In the genomic region with DNA sequence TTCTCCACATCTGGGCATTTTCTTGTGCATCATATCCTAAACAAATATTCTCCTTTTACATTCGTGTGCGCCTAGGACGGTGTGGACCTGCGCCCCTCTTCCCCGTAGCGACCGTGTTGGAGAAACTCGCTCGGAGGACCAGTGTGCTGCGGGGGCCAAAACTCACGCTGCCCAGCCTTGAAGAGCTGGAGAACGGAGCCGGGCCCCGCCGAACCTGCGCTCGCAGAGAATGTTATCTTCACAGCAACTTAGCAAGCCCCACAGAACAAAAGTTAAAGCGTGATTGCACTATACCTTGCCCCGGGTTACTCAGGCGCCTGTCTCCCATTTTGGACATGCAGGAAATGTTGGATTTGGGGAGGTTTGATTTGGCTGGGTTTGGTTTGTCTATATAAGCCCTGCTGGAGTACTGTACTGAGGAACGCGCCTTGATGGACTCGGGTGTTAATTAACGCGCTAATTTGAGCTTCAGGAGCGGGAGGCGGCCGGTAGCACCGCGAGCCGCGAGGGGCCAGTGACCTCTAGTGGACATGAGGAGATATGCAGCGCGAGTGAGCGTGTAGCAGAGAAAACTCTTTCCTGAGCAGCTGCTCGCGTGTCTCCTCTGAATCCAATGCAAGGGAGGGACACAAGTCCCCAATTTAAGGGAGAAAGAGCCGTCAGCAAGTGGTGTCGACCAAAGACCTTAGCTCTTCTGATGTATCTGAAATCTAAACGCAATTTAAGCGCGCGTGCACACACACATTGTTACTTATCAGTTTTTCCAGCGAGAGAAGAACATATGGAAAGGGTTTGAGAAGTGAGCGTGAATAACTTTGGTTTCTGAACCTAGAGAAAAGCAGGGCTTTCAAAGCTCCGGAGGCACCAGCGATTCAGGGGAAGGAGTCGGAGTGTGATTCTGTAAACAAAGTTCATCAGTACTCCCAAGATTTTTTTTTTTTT, we compare ENCODE assay signal across 1 cellular context.
TF ChIP-seq lines count a peak whose summit lies in the region.

No MANE protein-coding gene starts in this region.

TF ChIP-seq in HepG2, 621 proteins besides CTCF, POLR2A, EP300 and RAD21 (continued from another document):
- TF ChIP-seq NRL (CRISPR knock-in tag; IDR thresholded peaks at IDR 0.05; ENCODE audit: borderline replicate concordance) (no peak), ZNF782 (CRISPR knock-in tag; IDR thresholded peaks at IDR 0.05; ENCODE audit: borderline replicate concordance) (0 out of 2 replicates have a peak, but pooled peaks have one; percentile 66), SALL1 (CRISPR knock-in tag; IDR thresholded peaks at IDR 0.05) (peak; percentile 9; the same call in 1 of the 2 replicates), REPIN1 (CRISPR knock-in tag; IDR thresholded peaks at IDR 0.05; ENCODE audit: borderline replicate concordance, low read depth) (peak; percentile 32; the same call in 1 of the 2 replicates), KDM2A (CRISPR knock-in tag; IDR thresholded peaks at IDR 0.05; ENCODE audit: borderline replicate concordance, low read depth) (peak; percentile 81; the same call in 1 of the 2 replicates), ATF7-NPFF (CRISPR knock-in tag; IDR thresholded peaks at IDR 0.05; ENCODE audit: low read depth) (0 out of 2 replicates have a peak, but pooled peaks have one; percentile 38)
- TF ChIP-seq, protein P1, sequence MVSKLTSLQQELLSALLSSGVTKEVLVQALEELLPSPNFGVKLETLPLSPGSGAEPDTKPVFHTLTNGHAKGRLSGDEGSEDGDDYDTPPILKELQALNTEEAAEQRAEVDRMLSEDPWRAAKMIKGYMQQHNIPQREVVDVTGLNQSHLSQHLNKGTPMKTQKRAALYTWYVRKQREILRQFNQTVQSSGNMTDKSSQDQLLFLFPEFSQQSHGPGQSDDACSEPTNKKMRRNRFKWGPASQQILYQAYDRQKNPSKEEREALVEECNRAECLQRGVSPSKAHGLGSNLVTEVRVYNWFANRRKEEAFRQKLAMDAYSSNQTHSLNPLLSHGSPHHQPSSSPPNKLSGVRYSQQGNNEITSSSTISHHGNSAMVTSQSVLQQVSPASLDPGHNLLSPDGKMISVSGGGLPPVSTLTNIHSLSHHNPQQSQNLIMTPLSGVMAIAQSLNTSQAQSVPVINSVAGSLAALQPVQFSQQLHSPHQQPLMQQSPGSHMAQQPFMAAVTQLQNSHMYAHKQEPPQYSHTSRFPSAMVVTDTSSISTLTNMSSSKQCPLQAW (CRISPR knock-in tag; IDR thresholded peaks at IDR 0.05): peak; percentile 25; the same call in 1 of the 2 replicates
- TF ChIP-seq, protein P2, sequence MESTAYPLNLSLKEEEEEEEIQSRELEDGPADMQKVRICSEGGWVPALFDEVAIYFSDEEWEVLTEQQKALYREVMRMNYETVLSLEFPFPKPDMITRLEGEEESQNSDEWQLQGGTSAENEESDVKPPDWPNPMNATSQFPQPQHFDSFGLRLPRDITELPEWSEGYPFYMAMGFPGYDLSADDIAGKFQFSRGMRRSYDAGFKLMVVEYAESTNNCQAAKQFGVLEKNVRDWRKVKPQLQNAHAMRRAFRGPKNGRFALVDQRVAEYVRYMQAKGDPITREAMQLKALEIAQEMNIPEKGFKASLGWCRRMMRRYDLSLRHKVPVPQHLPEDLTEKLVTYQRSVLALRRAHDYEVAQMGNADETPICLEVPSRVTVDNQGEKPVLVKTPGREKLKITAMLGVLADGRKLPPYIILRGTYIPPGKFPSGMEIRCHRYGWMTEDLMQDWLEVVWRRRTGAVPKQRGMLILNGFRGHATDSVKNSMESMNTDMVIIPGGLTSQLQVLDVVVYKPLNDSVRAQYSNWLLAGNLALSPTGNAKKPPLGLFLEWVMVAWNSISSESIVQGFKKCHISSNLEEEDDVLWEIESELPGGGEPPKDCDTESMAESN (CRISPR knock-in tag; conservative IDR thresholded peaks at IDR 0.05): 0 out of 2 replicates have a peak, but pooled peaks have one; percentile 34
